ENCODE assay signal across 8 cellular contexts in genomic region chr20:49805224-49805876, GRCh38. TPM values are rescaled to one million over a fixed set of nuclear protein-coding genes. Genes with fewer than 3 reads are reported as not detected.
DNase-seq lines count a peak whose midpoint lies in the region; ATAC-seq and FAIRE-seq lines count a peak whose summit lies in the region.
"Not testable (repeated sequence)": the region's sequence is repeated elsewhere in the genome, so short reads cannot be mapped to it uniquely, and the experiment has no call there.

No MANE protein-coding gene starts in this region.

- not testable (repeated sequence) for H3K9me3 ChIP-seq in CD4-positive, alpha-beta memory T cell (ENCODE audit: control insufficient read depth in 1 of 2, low read length in 2 of 2)

- H3K27me3 ChIP-seq in CD4-positive, alpha-beta memory T cell (ENCODE audit: insufficient read depth, low read length) = not testable (repeated sequence)

- H3K9me3 Mint-ChIP-seq in CD4-positive, alpha-beta memory T cell; activated CD4-positive, alpha-beta memory T cell treated with anti-CD3 and anti-CD28 coated beads for 36 hours; activated naive CD8-positive, alpha-beta T cell (ENCODE audit: low read depth): not testable (repeated sequence)

- peak; percentile 96 for FAIRE-seq in GM19239 (lab: Jason Lieb, UNC)

- not testable (repeated sequence) for H3K36me3 ChIP-seq in CD4-positive, alpha-beta memory T cell (ENCODE audit: insufficient read depth, low read length)

- H3K4me3 ChIP-seq in CD4-positive, alpha-beta memory T cell (ENCODE audit: low read length in 2 of 2) = not testable (repeated sequence)

- H3K4me3 Mint-ChIP-seq in CD4-positive, alpha-beta memory T cell = peak overlapping the region in 2 of 8 donors; percentile 13 to 77
- H3K4me3 Mint-ChIP-seq in activated CD4-positive, alpha-beta memory T cell treated with anti-CD3 and anti-CD28 coated beads for 36 hours = peak overlapping the region; percentile 29
- H3K4me3 Mint-ChIP-seq in activated naive CD8-positive, alpha-beta T cell = peak overlapping the region; percentile 30

- not testable (repeated sequence) for H3K36me3 Mint-ChIP-seq in CD4-positive, alpha-beta memory T cell; activated CD4-positive, alpha-beta memory T cell treated with anti-CD3 and anti-CD28 coated beads for 36 hours; activated naive CD8-positive, alpha-beta T cell

- peak overlapping the region; percentile 10 for H3K27ac ChIP-seq in CD4-positive, alpha-beta memory T cell (ENCODE audit: low read depth, low read length)

- intact Hi-C loops in CD4-positive, alpha-beta memory T cell (cut with micrococcal nuclease); left colon (cut with DNase I, micrococcal nuclease): not testable (repeated sequence)
- intact Hi-C loops in activated CD4-positive, alpha-beta memory T cell treated with anti-CD3 and anti-CD28 coated beads for 36 hours (cut with micrococcal nuclease) = loop anchor here (1.0 to 5.0 kb wide), 2 partner anchors 8 to 108 kb away; no protein-coding TSS in a partner anchor

- peak overlapping the region in 4 of 7 donors; percentile 59 to 86 (median 80) for H3K27ac Mint-ChIP-seq in CD4-positive, alpha-beta memory T cell
- peak overlapping the region; percentile 80 for H3K27ac Mint-ChIP-seq in activated CD4-positive, alpha-beta memory T cell treated with anti-CD3 and anti-CD28 coated beads for 36 hours
- peak overlapping the region; percentile 67 for H3K27ac Mint-ChIP-seq in activated naive CD8-positive, alpha-beta T cell

- H3K4me1 Mint-ChIP-seq in CD4-positive, alpha-beta memory T cell = peaks cover 16 to 32% (median 22%) of the 10 kb centered on the region in 4 donors
- peaks cover 53% of the 10 kb centered on the region for H3K4me1 Mint-ChIP-seq in activated CD4-positive, alpha-beta memory T cell treated with anti-CD3 and anti-CD28 coated beads for 36 hours (ENCODE audit: low read depth)
- H3K4me1 Mint-ChIP-seq in activated naive CD8-positive, alpha-beta T cell (ENCODE audit: low read depth) = peaks cover 36% of the 10 kb centered on the region

- peak; percentile 48 for ATAC-seq in HG02938 (IDR thresholded peaks at IDR 0.05; ENCODE audit: unreplicated experiment)
- ATAC-seq in left colon = peak; percentile 91

- not testable (repeated sequence) for H3K27me3 Mint-ChIP-seq in CD4-positive, alpha-beta memory T cell; activated CD4-positive, alpha-beta memory T cell treated with anti-CD3 and anti-CD28 coated beads for 36 hours; activated naive CD8-positive, alpha-beta T cell

- CTCF ChIA-PET in CD4-positive, alpha-beta memory T cell (lab: Charles Lee; ENCODE audit: partially characterized antibody); activated CD4-positive, alpha-beta memory T cell treated with anti-CD3 and anti-CD28 coated beads for 36 hours (lab: Charles Lee): not testable (repeated sequence)

- H3K4me1 ChIP-seq in CD4-positive, alpha-beta memory T cell (ENCODE audit: insufficient read depth, low read length) = peaks cover 28% of the 10 kb centered on the region

- POLR2A ChIA-PET in CD4-positive, alpha-beta memory T cell (lab: Charles Lee; ENCODE audit: partially characterized antibody) = interaction anchor here (1.2 kb wide), 1 partner anchor 8 kb away, joined by 3 read pairs; the partner anchor contains the start of gene SLC9A8
- POLR2A ChIA-PET in activated CD4-positive, alpha-beta memory T cell treated with anti-CD3 and anti-CD28 coated beads for 36 hours (lab: Charles Lee) = interaction anchor here (0.7 kb wide), 1 partner anchor 126 kb away, joined by 3 read pairs; no protein-coding TSS in a partner anchor

- peak in 3 of 5 donors; percentile 14 to 68 (median 24) for DNase-seq in CD4-positive, alpha-beta memory T cell
- not testable (repeated sequence) for DNase-seq in GM19239 (ENCODE audit: insufficient read length, low spot score)
- peak; percentile 63 for DNase-seq in LoVo (ENCODE audit: low spot score)
- peak; percentile 82 for DNase-seq in activated CD4-positive, alpha-beta memory T cell treated with anti-CD3 and anti-CD28 coated beads for 36 hours
- DNase-seq in left colon = peak; percentile 27 to 66
- peak; percentile 33 to 50 (median 45) for DNase-seq in stimulated activated CD4-positive, alpha-beta T cell treated with anti-CD3 and anti-CD28 coated beads, TNF-alpha, amount 100 ng/mL, for 24 hours (ENCODE audit: low read depth in 3 of 3)

RNA-seq across cellular contexts. Expression of gene SLC9A8, which starts 7.3 kb away (rescaled TPM):
- 10 to 100 TPM; 24.4 to 25.6 TPM for total RNA-seq in CD4-positive, alpha-beta memory T cell
- 1 to 10 TPM; 3.4 to 9.5 TPM for polyA plus RNA-seq in CD4-positive, alpha-beta memory T cell
- 10 to 100 TPM; 11.5 to 13.0 TPM for total RNA-seq in activated CD4-positive, alpha-beta memory T cell treated with anti-CD3 and anti-CD28 coated beads for 36 hours
- total RNA-seq in left colon = 10 to 100 TPM; 16.5 to 18.7 TPM
